Comparison of ENCODE assay signal across 8 cellular contexts in the genomic region with DNA sequence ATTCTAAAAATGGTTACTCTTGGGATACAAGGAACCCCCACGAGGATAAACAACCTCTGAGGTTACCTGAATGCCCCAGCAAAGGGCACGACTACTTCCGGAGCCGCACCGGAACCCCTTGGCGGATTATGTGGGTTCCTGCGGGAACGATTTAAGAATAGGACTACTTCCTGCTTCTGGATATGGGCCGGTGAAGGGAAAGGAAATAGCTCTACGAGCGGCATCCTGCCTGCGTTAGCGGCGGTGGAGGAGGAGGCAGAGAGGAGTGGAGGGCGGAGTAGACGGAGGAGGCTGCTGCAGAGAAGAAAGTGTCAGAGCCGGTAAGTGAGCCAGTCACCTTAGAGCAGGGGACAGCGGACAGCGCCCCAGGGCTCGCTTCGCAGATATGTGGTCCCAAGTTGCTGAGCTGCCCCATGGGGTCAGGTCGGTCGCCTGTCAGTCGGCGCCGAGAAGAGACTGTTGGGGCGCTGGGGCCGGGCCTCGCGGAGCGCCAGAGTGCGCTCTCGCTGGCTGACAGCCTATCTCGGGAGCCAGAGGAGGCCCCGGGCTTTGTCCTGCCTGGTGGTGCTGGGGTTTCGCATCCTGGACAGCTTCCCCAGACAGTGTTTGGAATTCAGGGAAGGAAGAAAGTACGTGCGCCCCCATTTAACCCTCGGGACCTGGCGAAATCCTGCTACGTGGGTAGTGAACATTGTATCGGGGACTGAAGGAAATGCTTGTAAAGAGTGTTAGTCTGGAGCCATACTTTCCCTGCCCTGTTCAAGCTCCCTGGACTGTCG. TPM values are rescaled to one million over a fixed set of nuclear protein-coding genes. Genes with fewer than 3 reads are reported as not detected.
A peak's percentile ranks its signal among the peaks of the same experiment; 100 is the strongest.
DNase-seq lines count a peak whose midpoint lies in the region; ATAC-seq, FAIRE-seq and TF ChIP-seq lines count a peak whose summit lies in the region.

A gene with protein sequence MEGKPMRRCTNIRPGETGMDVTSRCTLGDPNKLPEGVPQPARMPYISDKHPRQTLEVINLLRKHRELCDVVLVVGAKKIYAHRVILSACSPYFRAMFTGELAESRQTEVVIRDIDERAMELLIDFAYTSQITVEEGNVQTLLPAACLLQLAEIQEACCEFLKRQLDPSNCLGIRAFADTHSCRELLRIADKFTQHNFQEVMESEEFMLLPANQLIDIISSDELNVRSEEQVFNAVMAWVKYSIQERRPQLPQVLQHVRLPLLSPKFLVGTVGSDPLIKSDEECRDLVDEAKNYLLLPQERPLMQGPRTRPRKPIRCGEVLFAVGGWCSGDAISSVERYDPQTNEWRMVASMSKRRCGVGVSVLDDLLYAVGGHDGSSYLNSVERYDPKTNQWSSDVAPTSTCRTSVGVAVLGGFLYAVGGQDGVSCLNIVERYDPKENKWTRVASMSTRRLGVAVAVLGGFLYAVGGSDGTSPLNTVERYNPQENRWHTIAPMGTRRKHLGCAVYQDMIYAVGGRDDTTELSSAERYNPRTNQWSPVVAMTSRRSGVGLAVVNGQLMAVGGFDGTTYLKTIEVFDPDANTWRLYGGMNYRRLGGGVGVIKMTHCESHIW (plus strand): TSS at position 223 of the 779 bp plus-strand sequence. CDS start 1,063 bp downstream, outside the sequence.

- H3K36me3 ChIP-seq in kidney (ENCODE audit: control insufficient read depth in 1 of 2, insufficient read depth in 2 of 2, low read length in 2 of 2): peaks cover 0 to 2% of the 10 kb centered on the region in 2 donors

- intact Hi-C loops in kidney (cut with DNase I): no loop called here

- H3K4me1 ChIP-seq in kidney (ENCODE audit: control insufficient read depth in 1 of 2, insufficient read depth in 1 of 2, low read depth in 1 of 2, low read length in 2 of 2): peaks cover 2 to 9% of the 10 kb centered on the region in 2 donors

- DNase-seq in AML-193 (lab: John Stamatoyannopoulos, UW) (peak; percentile 82 to 85), NCI-H460 (ENCODE audit: extremely low read depth, low read depth) (peak; percentile 92), cerebellum (ENCODE audit: low spot score) (peak; percentile 76), kidney (peak; percentile 91)
- peak; percentile 80 for DNase-seq in activated CD4-positive, CD25-positive, alpha-beta regulatory T cell treated with anti-CD3 and anti-CD28 coated beads, Interleukin-2, amount 50 U/mL, for 72 hours
- peak; percentile 84 for DNase-seq in stimulated activated CD4-positive, alpha-beta T cell treated with anti-CD3 and anti-CD28 coated beads, Interleukin-15, amount 100 ng/mL, for 24 hours

- no peak for FAIRE-seq in kidney (lab: Jason Lieb, UNC)

- H3K4me3 ChIP-seq in kidney (ENCODE audit: low read length in 2 of 2): peak within 1 kb of the TSS; percentile 85 to 98

- no peaks in the 10 kb centered on the region for H3K9me3 ChIP-seq in kidney (ENCODE audit: control insufficient read depth in 1 of 2, low read length in 2 of 2)

- ATAC-seq in GM19043 (IDR thresholded peaks at IDR 0.05; ENCODE audit: low read depth, unreplicated experiment): peak; percentile 93
- peak; percentile 94 for ATAC-seq in HG03378 (IDR thresholded peaks at IDR 0.05; ENCODE audit: unreplicated experiment)

- TF ChIP-seq CTCF in kidney (IDR thresholded peaks at IDR 0.05; ENCODE audit: borderline replicate concordance, extremely low read depth, insufficient read depth): no peak

- H3K9ac ChIP-seq in kidney (ENCODE audit: low read length in 2 of 2): peak within 1 kb of the TSS; percentile 67 to 77

- H3K27ac ChIP-seq in kidney (ENCODE audit: low read depth in 2 of 2, low read length in 2 of 2): peak within 1 kb of the TSS; percentile 76 to 83

RNA-seq across cellular contexts. Expression of the gene that starts here (rescaled TPM):
- total RNA-seq in NCI-H460 (2014; rRNA removed; shearing (Covaris generic)): 30.1 and 30.5 TPM in 2 replicates
- polyA plus RNA-seq in NCI-H460 (2014; cell fraction: nucleus; rRNA removed): 26.8 and 44.3 TPM in 2 replicates
- 28.1 TPM for total RNA-seq in cerebellum
- 23.5 TPM for total RNA-seq in kidney
- 6.2 TPM for polyA plus RNA-seq in kidney (ENCODE audit: insufficient read depth, low read depth, low replicate concordance)

Comparison
In these comparisons a context has a peak if more than half of its experiments do, and no peak if none do; other contexts are left out.
1. Peak in every context shown above with its lines: DNase-seq, ATAC-seq, H3K4me3 ChIP-seq and H3K27ac ChIP-seq.